ENCODE assay signal across 8 cellular contexts in genomic region chr17:38322156-38322779, GRCh38. TPM values are rescaled to one million over a fixed set of nuclear protein-coding genes. Genes with fewer than 3 reads are reported as not detected.
A peak's percentile ranks its signal among the peaks of the same experiment; 100 is the strongest.
DNase-seq lines count a peak whose midpoint lies in the region; TF ChIP-seq lines count a peak whose summit lies in the region.

No MANE protein-coding gene starts in this region.

- no peak overlapping the region for H3K27ac Mint-ChIP-seq in mesothelial cell of epicardium

- peaks cover 13% of the 10 kb centered on the region for H3K36me3 Mint-ChIP-seq in mesothelial cell of epicardium

- no peaks in the 10 kb centered on the region for H3K9me3 Mint-ChIP-seq in mesothelial cell of epicardium

- no peak overlapping the region for H3K4me3 Mint-ChIP-seq in mesothelial cell of epicardium

- no peaks in the 10 kb centered on the region for H3K27me3 Mint-ChIP-seq in mesothelial cell of epicardium (ENCODE audit: low read depth)

- DNase-seq in NCI-H1436 (lab: John Stamatoyannopoulos, UW) (peak; percentile 65), NCI-H1436 treated with DMSO at 0.1 percent for 48 hours (lab: John Stamatoyannopoulos, UW) (no peak), NCI-H128 (lab: John Stamatoyannopoulos, UW; ENCODE audit: unreplicated experiment) (peak; percentile 14), dermis microvascular lymphatic vessel endothelial cell (ENCODE audit: low read depth in 2 of 2) (peak; percentile 2 to 38), mesothelial cell of epicardium (ENCODE audit: low spot score in 2 of 2, unreplicated experiment in 2 of 2) (peak; percentile 48 to 83), KG1 (lab: John Stamatoyannopoulos, UW) (no peak)
- peak; percentile 60 to 61 for DNase-seq in activated CD4-positive, alpha-beta T cell treated with anti-CD3 and anti-CD28 coated beads, Interleukin-2, amount 50 U/mL, for 24 hours (ENCODE audit: low read depth in 1 of 2, low spot score in 1 of 2)
- DNase-seq in stimulated activated CD8-positive, alpha-beta memory T cell treated with anti-CD3 and anti-CD28 coated beads, Interleukin-7, amount 100 ng/mL, for 1 hour (ENCODE audit: low read depth in 2 of 2) = peak; percentile 45 to 51

- peak; percentile 84 for TF ChIP-seq CTCF in mesothelial cell of epicardium (IDR thresholded peaks at IDR 0.05; ENCODE audit: unreplicated experiment)

- H3K4me1 Mint-ChIP-seq in mesothelial cell of epicardium = peaks cover 20% of the 10 kb centered on the region

RNA-seq across cellular contexts. Expression of gene GPR179, which starts 21.5 kb away (rescaled TPM):
- total RNA-seq in dermis microvascular lymphatic vessel endothelial cell = not detected in 2 replicates
- 0.22 to 0.77 TPM (median 0.25 TPM) in 3 replicates for total RNA-seq in mesothelial cell of epicardium

RNA-seq across cellular contexts. Expression of gene MRPL45, which starts 25.3 kb away (rescaled TPM):
- total RNA-seq in dermis microvascular lymphatic vessel endothelial cell (29.7 and 29.9 TPM in 2 replicates), mesothelial cell of epicardium (39.9 to 42.9 TPM (median 41.9 TPM) in 3 replicates)

RNA-seq across cellular contexts. Expression of gene SOCS7, which starts 29.4 kb away (rescaled TPM):
- total RNA-seq in dermis microvascular lymphatic vessel endothelial cell (5.5 and 7.7 TPM in 2 replicates), mesothelial cell of epicardium (31.6 to 33.6 TPM (median 32.9 TPM) in 3 replicates)

Comparison
In these comparisons a context has a peak if more than half of its experiments do, and no peak if none do; other contexts are left out.
1. DNase-seq: peak in NCI-H1436 (single experiment), NCI-H128 (single experiment), activated CD4-positive, alpha-beta T cell treated with anti-CD3 and anti-CD28 coated beads, Interleukin-2, amount 50 U/mL, for 24 hours (2 of 2), dermis microvascular lymphatic vessel endothelial cell (2 of 2), mesothelial cell of epicardium (2 of 2) and stimulated activated CD8-positive, alpha-beta memory T cell treated with anti-CD3 and anti-CD28 coated beads, Interleukin-7, amount 100 ng/mL, for 1 hour (2 of 2); none in NCI-H1436 treated with DMSO at 0.1 percent for 48 hours (single experiment) and KG1 (single experiment).